In the genomic region with DNA sequence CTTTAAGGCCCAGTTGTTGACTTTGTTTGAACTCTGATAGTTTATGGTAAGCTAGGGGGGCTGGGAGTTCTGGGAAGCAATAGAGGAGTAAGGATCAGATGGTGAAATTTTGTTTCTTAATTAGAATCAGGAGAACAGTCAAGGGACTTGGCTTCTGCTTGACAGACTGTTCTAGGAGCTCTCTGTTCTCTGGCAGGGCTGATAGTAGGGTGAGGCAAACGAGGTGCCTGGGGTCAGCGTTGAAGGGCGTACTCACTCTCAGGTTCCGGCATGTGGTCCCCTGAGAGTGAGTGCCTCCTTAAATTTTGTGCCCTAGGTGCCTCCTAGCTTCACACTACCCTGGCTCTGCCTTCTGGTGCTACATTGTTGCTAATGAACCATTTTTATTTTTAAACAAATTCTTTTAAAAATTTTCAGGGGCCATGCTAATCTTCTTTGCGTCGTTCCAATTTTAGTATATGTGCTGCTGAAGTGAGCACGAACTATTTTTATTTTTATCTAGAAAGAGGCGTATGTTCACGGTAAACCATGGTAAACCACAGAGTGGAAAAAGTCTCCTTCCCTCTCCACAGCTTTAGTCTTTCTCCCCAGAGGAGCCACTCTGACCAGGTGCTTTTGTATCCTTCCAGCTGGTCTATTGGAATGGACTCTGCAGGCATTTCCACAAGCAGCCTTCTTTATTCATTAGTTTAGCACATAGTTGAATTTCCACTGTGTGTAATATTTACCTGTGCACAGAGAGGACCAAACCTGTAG, we compare ENCODE assay signal across 9 cellular contexts. TPM values are rescaled to one million over a fixed set of nuclear protein-coding genes. Genes with fewer than 3 reads are reported as not detected.
DNase-seq lines count a peak whose midpoint lies in the region; ATAC-seq, FAIRE-seq and TF ChIP-seq lines count a peak whose summit lies in the region.
"Had no signal": no experiment of that assay in that cellular context is flagged by ENCODE, and none has a peak within 500 bp of the region (broad histone marks: within the 10 kb centered on the region; RNA-seq: fewer than 3 reads in every experiment).

No MANE protein-coding gene starts in this region.

- ATAC-seq in GM19025 (IDR thresholded peaks at IDR 0.05; ENCODE audit: low read depth, unreplicated experiment): peak; percentile 45
- peak; percentile 39 for ATAC-seq in HG03378 (IDR thresholded peaks at IDR 0.05; ENCODE audit: unreplicated experiment)
- peak; percentile 72 to 73 for ATAC-seq in stimulated activated naive B cell treated with anti-CD40 and anti-IgM and Interleukin-4, amounts not matched to agents 10 μg/mL and 1 μg/mL and 100 μg/mL, for 72 hours (replicated peaks)

- H2AFZ ChIP-seq in hepatocyte: no peak overlapping the region

- WGBS in hepatocyte (ENCODE audit: low lambda C conversion rate, missing lambda C conversion rate): 89% methylated on average over 9 of the region's 9 CpGs

- no peaks in the 10 kb centered on the region for H4K20me1 ChIP-seq in hepatocyte (ENCODE audit: insufficient read depth, poor library complexity, severe bottlenecking)

- H3K4me3 Mint-ChIP-seq in stimulated activated naive B cell treated with anti-CD40 and anti-IgM and Interleukin-4, amounts not matched to agents 10 μg/mL and 1 μg/mL and 100 μg/mL, for 72 hours: peak overlapping the region; percentile 74 to 81

- H3K79me2 ChIP-seq in hepatocyte: peaks cover 19% of the 10 kb centered on the region

- H3K4me2 ChIP-seq in hepatocyte: no peak overlapping the region

- TF ChIP-seq CTCF in dorsolateral prefrontal cortex (IDR thresholded peaks at IDR 0.05 in 54 of 56, conservative IDR thresholded peaks at IDR 0.05 in 2 of 56; ENCODE audit: low read depth in 1 of 56, partially characterized antibody in 56 of 56) (no peak), hepatocyte (IDR thresholded peaks at IDR 0.05; ENCODE audit: poor library complexity) (no peak)

- FAIRE-seq in HTR-8/SVneo (lab: Jason Lieb, UNC): no peak
- FAIRE-seq: colon, H1 had no signal

- intact Hi-C loops in dorsolateral prefrontal cortex (cut with DNase I): no loop called here

- H3K27ac ChIP-seq in dorsolateral prefrontal cortex (peak overlapping the region in 54 of 59 donors; percentile 6 to 86 (median 62)), hepatocyte (no peak overlapping the region)

- peaks cover 0 to 2% of the 10 kb centered on the region in 2 donors for H3K9me3 Mint-ChIP-seq in stimulated activated naive B cell treated with anti-CD40 and anti-IgM and Interleukin-4, amounts not matched to agents 10 μg/mL and 1 μg/mL and 100 μg/mL, for 72 hours

- H3K4me3 ChIP-seq in dorsolateral prefrontal cortex: peak overlapping the region in 4 of 59 donors; percentile 1 to 15 (median 10)
- no peak overlapping the region for H3K4me3 ChIP-seq in hepatocyte

- no peaks in the 10 kb centered on the region for H3K4me1 ChIP-seq in hepatocyte (ENCODE audit: insufficient read depth)

- H3K27me3 ChIP-seq in dorsolateral prefrontal cortex (no peaks in the 10 kb centered on the region), hepatocyte (no peaks in the 10 kb centered on the region)

- H3K27ac Mint-ChIP-seq in stimulated activated naive B cell treated with anti-CD40 and anti-IgM and Interleukin-4, amounts not matched to agents 10 μg/mL and 1 μg/mL and 100 μg/mL, for 72 hours: peak overlapping the region; percentile 76

- no peaks in the 10 kb centered on the region for H3K9me3 ChIP-seq in hepatocyte (ENCODE audit: low read depth)

- peaks cover 52 to 86% of the 10 kb centered on the region in 2 donors for H3K4me1 Mint-ChIP-seq in stimulated activated naive B cell treated with anti-CD40 and anti-IgM and Interleukin-4, amounts not matched to agents 10 μg/mL and 1 μg/mL and 100 μg/mL, for 72 hours

- no peaks in the 10 kb centered on the region for H3K9me2 ChIP-seq in hepatocyte (replicated peaks; ENCODE audit: insufficient read depth)

- H3K27me3 Mint-ChIP-seq in stimulated activated naive B cell treated with anti-CD40 and anti-IgM and Interleukin-4, amounts not matched to agents 10 μg/mL and 1 μg/mL and 100 μg/mL, for 72 hours: no peaks in the 10 kb centered on the region

- DNase-seq in dorsolateral prefrontal cortex (no peak), HTR-8/SVneo (ENCODE audit: insufficient read length, low spot score) (no peak), HT-29 (ENCODE audit: low spot score) (no peak), hepatocyte (ENCODE audit: low spot score) (no peak)
- peak; percentile 51 for DNase-seq in stimulated activated naive B cell treated with anti-CD40 and anti-IgM and Interleukin-4, amounts not matched to agents 10 μg/mL and 1 μg/mL and 100 μg/mL, for 72 hours

- H3K36me3 ChIP-seq in hepatocyte (replicated peaks; ENCODE audit: insufficient read depth, low read depth): no peaks in the 10 kb centered on the region

- peaks cover 51 to 54% of the 10 kb centered on the region in 2 donors for H3K36me3 Mint-ChIP-seq in stimulated activated naive B cell treated with anti-CD40 and anti-IgM and Interleukin-4, amounts not matched to agents 10 μg/mL and 1 μg/mL and 100 μg/mL, for 72 hours

RNA-seq across cellular contexts. Expression of a gene that starts 19.7 kb away (rescaled TPM):
- total RNA-seq in dorsolateral prefrontal cortex: 10 to 100 TPM; 21.3 to 61.6 (median 36.3) TPM
- 43.2 and 53.7 TPM in 2 replicates for total RNA-seq in HT-29 (2014; rRNA removed; shearing (Covaris generic))
- 23.4 and 29.7 TPM in 2 replicates for total RNA-seq in hepatocyte
- 20.5 and 23.1 TPM in 2 replicates for polyA plus RNA-seq in hepatocyte

RNA-seq across cellular contexts. Expression of a gene that starts 26.7 kb away (rescaled TPM):
- 10 to 100 TPM; 11.9 to 33.6 (median 20.1) TPM for total RNA-seq in dorsolateral prefrontal cortex
- 15.0 and 22.2 TPM in 2 replicates for total RNA-seq in HT-29 (2014; rRNA removed; shearing (Covaris generic))
- 8.8 and 13.0 TPM in 2 replicates for total RNA-seq in hepatocyte
- polyA plus RNA-seq in hepatocyte: 13.7 and 18.9 TPM in 2 replicates

RNA-seq across cellular contexts. Expression of a gene that starts 26.8 kb away (rescaled TPM):
- total RNA-seq in dorsolateral prefrontal cortex (100 to 1,000 TPM in 7 of 120 experiments, 10 to 100 TPM in 113; 48.9 to 123 (median 70.7) TPM), hepatocyte (41.1 and 41.9 TPM in 2 replicates)
- 36.3 and 50.6 TPM in 2 replicates for total RNA-seq in HT-29 (2014; rRNA removed; shearing (Covaris generic))
- 31.0 and 43.6 TPM in 2 replicates for polyA plus RNA-seq in hepatocyte

RNA-seq across cellular contexts. Expression of a gene that starts 38.8 kb away (rescaled TPM):
- total RNA-seq in dorsolateral prefrontal cortex: 10 to 100 TPM; 13.4 to 34.2 (median 20.2) TPM
- 15.9 and 18.6 TPM in 2 replicates for total RNA-seq in HT-29 (2014; rRNA removed; shearing (Covaris generic))
- total RNA-seq in hepatocyte: 24.2 and 34.8 TPM in 2 replicates
- polyA plus RNA-seq in hepatocyte: 31.7 and 34.2 TPM in 2 replicates

RNA-seq across cellular contexts. Expression of a gene that starts 48.1 kb away (rescaled TPM):
- 1 to 10 TPM in 7 of 120 experiments, under 1 TPM in 39, not detected in 74; 0.10 to 3.0 (median 0.37) TPM for total RNA-seq in dorsolateral prefrontal cortex
- 104 and 122 TPM in 2 replicates for total RNA-seq in HT-29 (2014; rRNA removed; shearing (Covaris generic))
- 39.5 and 45.6 TPM in 2 replicates for total RNA-seq in hepatocyte
- 45.6 and 52.4 TPM in 2 replicates for polyA plus RNA-seq in hepatocyte
